3 cellular contexts compared by ENCODE assay signal in genomic region chr5:94759022-94759421, GRCh38.
"Had no signal": no experiment of that assay in that cellular context is flagged by ENCODE, and none has a peak within 500 bp of the region (broad histone marks: within the 10 kb centered on the region; RNA-seq: fewer than 3 reads in every experiment).

No MANE protein-coding gene starts in this region.

- DNase-seq: GDM1, GF-D8 had no signal

- ATAC-seq: GM12878 had no signal

- H3K4me3 ChIP-seq: GM12878 had no signal
